8 cellular contexts compared by ENCODE assay signal in the genomic region with DNA sequence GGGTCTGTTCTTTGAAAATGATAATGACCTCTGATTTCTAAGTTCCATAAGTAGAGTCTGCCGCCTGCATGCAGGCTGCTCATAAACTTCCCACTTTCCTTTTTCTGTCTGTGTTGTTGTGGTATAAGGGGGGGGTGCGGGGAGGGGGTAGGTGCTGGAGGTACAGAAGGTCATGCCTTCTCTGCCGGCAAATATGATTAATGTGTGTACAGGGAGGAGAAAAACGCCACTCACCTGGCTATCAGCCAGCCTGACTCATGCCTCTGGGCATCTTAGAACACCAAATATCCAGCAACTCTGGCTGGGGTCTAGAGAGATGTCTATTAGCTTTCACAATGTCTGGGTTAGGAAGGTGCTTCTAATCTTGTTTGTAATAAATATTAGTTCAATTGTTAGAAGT.
A peak's percentile ranks its signal among the peaks of the same experiment; 100 is the strongest.
DNase-seq lines count a peak whose midpoint lies in the region; ATAC-seq and TF ChIP-seq lines count a peak whose summit lies in the region.

No MANE protein-coding gene starts in this region.

- H3K4me3 ChIP-seq in right cardiac atrium (ENCODE audit: low read length) (peak overlapping the region; percentile 13), testis (no peak overlapping the region)

- in situ Hi-C loops in SK-MEL-5 (cut with HindIII; ENCODE audit: low pct_unique_long_range_greater_than_20kb, low sequenced_read_pairs): no loop called here

- peaks cover 6% of the 10 kb centered on the region for H3K4me1 ChIP-seq in right cardiac atrium (ENCODE audit: control insufficient read depth, insufficient read depth, low read length)
- peaks cover 12% of the 10 kb centered on the region for H3K4me1 ChIP-seq in testis

- ATAC-seq in HG03066 (IDR thresholded peaks at IDR 0.05; ENCODE audit: low read depth, unreplicated experiment): peak; percentile 49
- ATAC-seq in right cardiac atrium: peak; percentile 66 to 88
- ATAC-seq in GM21528 (IDR thresholded peaks at IDR 0.05; ENCODE audit: low FRiP score, unreplicated experiment): no peak
- ATAC-seq in GM21717 (IDR thresholded peaks at IDR 0.05; ENCODE audit: unreplicated experiment): no peak

- WGBS in right cardiac atrium: 29% methylated on average over 4 of the region's 4 CpGs
- 37 to 52% methylated on average over 4 of the region's 4 CpGs for WGBS in testis, 2 donors

- H3K9me3 ChIP-seq in right cardiac atrium (ENCODE audit: control insufficient read depth, low read length): no peaks in the 10 kb centered on the region
- no peaks in the 10 kb centered on the region for H3K9me3 ChIP-seq in testis

- intact Hi-C loops in right cardiac atrium (cut with DNase I): no loop called here
- intact Hi-C loops in testis (cut with DNase I; ENCODE audit: low total_unique reads): no loop called here

- no peak for TF ChIP-seq CTCF in testis (IDR thresholded peaks at IDR 0.05)

- DNase-seq in AG20443 (ENCODE audit: low spot score) (peak; percentile 67), SK-MEL-5 (ENCODE audit: low read depth, low spot score) (peak; percentile 42), right cardiac atrium (peak; percentile 68 to 88 (median 83)), testis (peak; percentile 23)
- DNase-seq in stimulated activated CD4-positive, alpha-beta T cell treated with anti-CD3 and anti-CD28 coated beads, Interleukin-15, amount 100 ng/mL, for 24 hours: no peak

- H3K27ac ChIP-seq in right cardiac atrium (ENCODE audit: low read length) (peak overlapping the region; percentile 64), testis (no peak overlapping the region)

- TF ChIP-seq POLR2A in testis (IDR thresholded peaks at IDR 0.05): no peak

- no peaks in the 10 kb centered on the region for H3K27me3 ChIP-seq in right cardiac atrium (ENCODE audit: control insufficient read depth, insufficient read depth)
- H3K27me3 ChIP-seq in testis: no peaks in the 10 kb centered on the region

- H3K36me3 ChIP-seq in testis (ENCODE audit: low read depth, missing control alignments): no peaks in the 10 kb centered on the region

Comparison
In these comparisons a context has a peak if more than half of its experiments do, and no peak if none do; other contexts are left out.
1. ATAC-seq: peak in HG03066 (single experiment) and right cardiac atrium (2 of 2); none in GM21528 (single experiment) and GM21717 (single experiment).